5 cellular contexts compared by ENCODE assay signal in the genomic region with DNA sequence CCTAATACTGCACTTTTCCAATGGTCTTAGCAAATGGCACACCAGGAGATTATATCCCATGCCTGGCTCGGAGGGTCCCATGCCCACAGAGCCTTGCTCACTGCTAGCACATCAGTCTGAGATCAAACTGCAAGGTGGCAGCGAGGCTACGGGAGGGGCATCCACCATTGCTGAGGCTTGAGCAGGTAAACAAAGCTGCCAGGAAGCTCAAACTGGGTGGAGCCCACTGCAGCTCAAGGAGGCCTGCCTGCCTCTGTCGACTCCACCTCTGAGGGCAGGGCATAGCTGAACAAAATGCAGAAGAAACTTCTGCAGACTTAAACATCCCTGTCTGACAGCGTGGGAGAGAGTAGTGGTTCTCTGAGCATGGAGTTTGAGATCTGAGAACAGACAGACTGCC. TPM values are rescaled to one million over a fixed set of nuclear protein-coding genes. Genes with fewer than 3 reads are reported as not detected.
"Had no signal": no experiment of that assay in that cellular context is flagged by ENCODE, and none has a peak within 500 bp of the region (broad histone marks: within the 10 kb centered on the region; RNA-seq: fewer than 3 reads in every experiment).

No MANE protein-coding gene starts in this region.

RNA-seq across cellular contexts. Expression of a gene that starts 2.9 kb away (rescaled TPM):
- total RNA-seq: neural crest cell, osteocyte, pulmonary artery endothelial cell, smooth muscle cell, temporal lobe had no signal
- polyA plus RNA-seq: smooth muscle cell had no signal
